In genomic region chr15:28955160-28955502, GRCh38 we compare ENCODE assay signal across 8 cellular contexts.
A peak's percentile ranks its signal among the peaks of the same experiment; 100 is the strongest.
DNase-seq lines count a peak whose midpoint lies in the region; ATAC-seq and TF ChIP-seq lines count a peak whose summit lies in the region.

No MANE protein-coding gene starts in this region.

- WGBS in trophoblast cell (ENCODE audit: extremely low coverage, insufficient coverage, insufficient read length): no CpG with 5 or more reads among the region's 4 CpGs

- no peak overlapping the region for H3K23ac ChIP-seq in trophoblast cell (ENCODE audit: low read length)

- no peak overlapping the region for H3K18ac ChIP-seq in trophoblast cell (ENCODE audit: low read length)

- H3K4me3 Mint-ChIP-seq in CD8-positive, alpha-beta memory T cell: peak overlapping the region in 6 of 7 donors; percentile 62 to 83 (median 76)

- no peak for TF ChIP-seq CTCF in fibroblast of pulmonary artery (IDR thresholded peaks at IDR 0.05; ENCODE audit: low read length, missing control alignments)

- no peak overlapping the region for H3K4ac ChIP-seq in trophoblast cell (ENCODE audit: low read depth, low read length)

- no peak overlapping the region for H2AK5ac ChIP-seq in trophoblast cell (ENCODE audit: low read length)

- H3K9ac ChIP-seq in trophoblast cell (ENCODE audit: low read length): no peak overlapping the region

- H3K4me3 ChIP-seq in CD8-positive, alpha-beta memory T cell (ENCODE audit: low read length): no peak overlapping the region
- H3K4me3 ChIP-seq in fibroblast of pulmonary artery (replicated peaks; ENCODE audit: low read depth, low read length): no peak overlapping the region
- H3K4me3 ChIP-seq in trophoblast cell (ENCODE audit: low read depth, low read length): no peak overlapping the region

- ATAC-seq in left ventricle myocardium superior: no peak

- POLR2A ChIA-PET in CD8-positive, alpha-beta memory T cell (lab: Charles Lee): no interaction called here

- DNase-seq in CD8-positive, alpha-beta memory T cell: peak in 3 of 5 donors; percentile 16 to 61 (median 48)
- DNase-seq in HCEC 1CT (peak; percentile 70), OCI-M1 (lab: John Stamatoyannopoulos, UW) (peak; percentile 89), fibroblast of pulmonary artery (ENCODE audit: low read depth) (peak; percentile 58), left ventricle myocardium superior (no peak), putamen (ENCODE audit: low spot score) (no peak), C1 segment of cervical spinal cord (lab: John Stamatoyannopoulos, UW) (no peak), trophoblast cell (no peak)

- H3K4me2 ChIP-seq in trophoblast cell (ENCODE audit: low read length): no peak overlapping the region

- H3K27me3 ChIP-seq in CD8-positive, alpha-beta memory T cell (ENCODE audit: insufficient read depth, low read length, poor library complexity, severe bottlenecking): no peaks in the 10 kb centered on the region
- no peaks in the 10 kb centered on the region for H3K27me3 ChIP-seq in trophoblast cell (ENCODE audit: insufficient read depth, low read length)

- H3K36me3 ChIP-seq in CD8-positive, alpha-beta memory T cell (ENCODE audit: insufficient read depth, low read length): no peaks in the 10 kb centered on the region
- H3K36me3 ChIP-seq in trophoblast cell (ENCODE audit: control insufficient read depth in 1 of 2, insufficient read depth in 2 of 2, low read length in 2 of 2): no peaks in the 10 kb centered on the region

- H2BK120ac ChIP-seq in trophoblast cell (ENCODE audit: insufficient read depth, low read length, poor library complexity): no peak overlapping the region

- no peak overlapping the region for H4K91ac ChIP-seq in trophoblast cell (ENCODE audit: low read depth, low read length)

- H3K79me1 ChIP-seq in trophoblast cell (ENCODE audit: low read length): no peaks in the 10 kb centered on the region

- no peak overlapping the region for H2BK12ac ChIP-seq in trophoblast cell (ENCODE audit: low read length)

- H3K27ac Mint-ChIP-seq in CD8-positive, alpha-beta memory T cell: peak overlapping the region; percentile 38 to 94 (median 80)

- no peaks in the 10 kb centered on the region for H3K9me3 ChIP-seq in CD8-positive, alpha-beta memory T cell (ENCODE audit: low read length)
- H3K9me3 ChIP-seq in trophoblast cell (ENCODE audit: insufficient read depth, low read depth, low read length): no peaks in the 10 kb centered on the region

- no peak overlapping the region for H2BK5ac ChIP-seq in trophoblast cell (ENCODE audit: low read depth, low read length, poor library complexity)

- no peak overlapping the region for H3K14ac ChIP-seq in trophoblast cell (ENCODE audit: low read length)

- peaks cover 36% of the 10 kb centered on the region for H3K4me1 ChIP-seq in CD8-positive, alpha-beta memory T cell (ENCODE audit: insufficient read depth, low read length)
- no peaks in the 10 kb centered on the region for H3K4me1 ChIP-seq in trophoblast cell (ENCODE audit: control insufficient read depth in 1 of 2, insufficient read depth in 2 of 2, low read length in 2 of 2)

- H2AFZ ChIP-seq in trophoblast cell (ENCODE audit: insufficient read depth, low read length, poor library complexity): no peak overlapping the region

- no peak overlapping the region for H4K12ac ChIP-seq in trophoblast cell (ENCODE audit: low read depth, low read length)

- no peak overlapping the region for H4K8ac ChIP-seq in trophoblast cell (ENCODE audit: low read depth, low read length)

- no peaks in the 10 kb centered on the region for H3K9me3 Mint-ChIP-seq in CD8-positive, alpha-beta memory T cell

- H3K36me3 Mint-ChIP-seq in CD8-positive, alpha-beta memory T cell: peaks cover 0 to 3% (median 2%) of the 10 kb centered on the region in 3 donors

- H3K4me1 Mint-ChIP-seq in CD8-positive, alpha-beta memory T cell: peaks cover 47 to 87% (median 55%) of the 10 kb centered on the region in 3 donors

- H3K27ac ChIP-seq in CD8-positive, alpha-beta memory T cell (ENCODE audit: low read depth, low read length): peak overlapping the region; percentile 60
- no peak overlapping the region for H3K27ac ChIP-seq in trophoblast cell (ENCODE audit: low read depth, low read length)

- CTCF ChIA-PET in CD8-positive, alpha-beta memory T cell (lab: Charles Lee): interaction anchor here (0.8 to 4.4 kb wide), 5 partner anchors 9 to 19 kb away, joined by 3 to 31 read pairs (median 7); no protein-coding TSS in a partner anchor

- H3K27me3 Mint-ChIP-seq in CD8-positive, alpha-beta memory T cell: peaks cover 0 to 3% of the 10 kb centered on the region in 2 donors

- no peaks in the 10 kb centered on the region for H3K79me2 ChIP-seq in trophoblast cell (ENCODE audit: control insufficient read depth, insufficient read depth, low read length, poor library complexity)

- intact Hi-C loops in left ventricle myocardium superior (cut with micrococcal nuclease): no loop called here

Comparison
In these comparisons a context has a peak if more than half of its experiments do, and no peak if none do; other contexts are left out.
1. DNase-seq: peak in CD8-positive, alpha-beta memory T cell (3 of 5), HCEC 1CT (single experiment), OCI-M1 (single experiment) and fibroblast of pulmonary artery (single experiment); none in left ventricle myocardium superior (single experiment), putamen (single experiment), C1 segment of cervical spinal cord (0 of 14) and trophoblast cell (0 of 2).